Comparison of ENCODE assay signal across 2 cellular contexts in the genomic region with DNA sequence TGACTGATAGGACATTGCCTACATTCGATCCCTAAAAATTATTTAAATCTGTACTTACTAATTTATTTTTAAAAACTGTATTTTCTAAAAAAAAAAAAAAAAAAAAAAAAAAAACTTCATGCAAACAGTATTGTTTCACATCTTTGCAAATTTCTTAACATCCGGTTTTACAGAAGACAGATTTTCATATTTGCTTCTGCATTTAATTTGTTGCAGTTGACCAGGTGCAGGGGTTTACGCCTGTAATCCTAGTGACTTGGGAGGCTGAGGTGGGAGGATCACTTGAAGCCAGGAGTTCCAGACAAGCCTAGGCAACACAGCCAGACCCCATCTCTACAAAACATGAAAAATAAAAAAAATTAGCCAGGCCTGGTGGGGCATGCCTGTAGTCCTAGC.
TF ChIP-seq lines count a peak whose summit lies in the region.

No MANE protein-coding gene starts in this region.

TF ChIP-seq in GM12891, 5 proteins besides CTCF, POLR2A, EP300 and RAD21:
- no peak for TF ChIP-seq TAF1 (IDR thresholded peaks at IDR 0.05; ENCODE audit: low read depth, low read length)
- TF ChIP-seq POU2F2 (IDR thresholded peaks at IDR 0.05; ENCODE audit: low read depth, low read length) = no peak
- no peak for TF ChIP-seq POLR2AphosphoS5 (IDR thresholded peaks at IDR 0.05; ENCODE audit: low read depth, low read length)
- TF ChIP-seq PAX5 (IDR thresholded peaks at IDR 0.05; ENCODE audit: insufficient read depth, low read length, severe bottlenecking) = no peak
- TF ChIP-seq SPI1 (IDR thresholded peaks at IDR 0.05; ENCODE audit: low read depth, low read length) = no peak

TF ChIP-seq in GM12878, 131 proteins besides CTCF, POLR2A, EP300 and RAD21:
- TF ChIP-seq CHD1 (IDR thresholded peaks at IDR 0.05; ENCODE audit: low read depth, low read length) = no peak
